In the genomic region with DNA sequence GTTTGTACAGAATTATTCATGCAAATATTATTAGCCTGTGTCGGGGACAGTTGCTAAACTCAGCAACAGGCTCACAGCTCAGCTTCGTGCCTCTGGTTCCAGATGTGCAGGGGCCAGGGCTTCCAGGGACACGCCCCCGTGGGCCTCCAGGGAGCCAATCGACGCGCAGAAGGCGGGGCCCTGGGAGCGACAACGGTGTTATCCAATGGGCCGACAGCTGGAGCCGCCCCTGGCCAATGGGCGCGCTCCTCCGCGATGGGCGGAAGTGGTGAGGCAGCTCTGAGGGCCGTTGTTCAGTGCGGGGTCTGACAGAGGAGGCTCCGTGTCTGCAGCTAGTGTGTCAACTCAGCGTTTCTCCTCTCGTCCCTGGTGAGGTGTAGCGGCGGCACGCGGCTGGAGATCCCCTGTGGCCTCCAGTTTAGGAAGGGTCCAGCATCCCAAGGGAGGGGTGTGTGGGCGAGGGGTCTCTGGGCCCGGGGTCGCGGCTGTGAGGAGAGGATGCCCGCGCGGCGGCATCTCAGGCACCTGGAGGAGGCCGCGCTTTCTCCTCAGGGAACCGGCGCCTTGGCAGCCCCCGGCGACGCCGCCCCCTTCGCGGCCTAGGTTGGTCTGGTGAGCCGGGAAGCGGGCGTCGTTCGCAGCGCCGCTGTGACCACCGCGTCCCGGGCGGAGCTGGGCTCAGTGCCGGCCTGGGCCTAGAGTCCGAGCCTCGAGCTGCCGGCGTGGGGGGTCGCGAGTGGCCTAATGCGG, we compare ENCODE assay signal across 1 cellular context.
TF ChIP-seq lines count a peak whose summit lies in the region.

A gene with protein sequence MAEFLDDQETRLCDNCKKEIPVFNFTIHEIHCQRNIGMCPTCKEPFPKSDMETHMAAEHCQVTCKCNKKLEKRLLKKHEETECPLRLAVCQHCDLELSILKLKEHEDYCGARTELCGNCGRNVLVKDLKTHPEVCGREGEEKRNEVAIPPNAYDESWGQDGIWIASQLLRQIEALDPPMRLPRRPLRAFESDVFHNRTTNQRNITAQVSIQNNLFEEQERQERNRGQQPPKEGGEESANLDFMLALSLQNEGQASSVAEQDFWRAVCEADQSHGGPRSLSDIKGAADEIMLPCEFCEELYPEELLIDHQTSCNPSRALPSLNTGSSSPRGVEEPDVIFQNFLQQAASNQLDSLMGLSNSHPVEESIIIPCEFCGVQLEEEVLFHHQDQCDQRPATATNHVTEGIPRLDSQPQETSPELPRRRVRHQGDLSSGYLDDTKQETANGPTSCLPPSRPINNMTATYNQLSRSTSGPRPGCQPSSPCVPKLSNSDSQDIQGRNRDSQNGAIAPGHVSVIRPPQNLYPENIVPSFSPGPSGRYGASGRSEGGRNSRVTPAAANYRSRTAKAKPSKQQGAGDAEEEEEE (plus strand): TSS at position 311 of the 750 bp plus-strand sequence. CDS start 4,963 bp downstream, outside the sequence.

TF ChIP-seq in A549, 52 proteins besides CTCF, POLR2A, EP300 and RAD21 (continued from another document):
- TF ChIP-seq USF2 (IDR thresholded peaks at IDR 0.05) (peak; percentile 49), POLR2AphosphoS2 (conservative IDR thresholded peaks at IDR 0.05; ENCODE audit: low read length) (no peak), MAX (IDR thresholded peaks at IDR 0.05) (peak; percentile 47), GATA3 (IDR thresholded peaks at IDR 0.05; ENCODE audit: borderline replicate concordance) (no peak)
- TF ChIP-seq, protein P1, sequence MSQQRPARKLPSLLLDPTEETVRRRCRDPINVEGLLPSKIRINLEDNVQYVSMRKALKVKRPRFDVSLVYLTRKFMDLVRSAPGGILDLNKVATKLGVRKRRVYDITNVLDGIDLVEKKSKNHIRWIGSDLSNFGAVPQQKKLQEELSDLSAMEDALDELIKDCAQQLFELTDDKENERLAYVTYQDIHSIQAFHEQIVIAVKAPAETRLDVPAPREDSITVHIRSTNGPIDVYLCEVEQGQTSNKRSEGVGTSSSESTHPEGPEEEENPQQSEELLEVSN (IDR thresholded peaks at IDR 0.05; ENCODE audit: borderline replicate concordance, low read depth): peak; percentile 59
